Comparison of ENCODE assay signal across 1 cellular context in the genomic region with DNA sequence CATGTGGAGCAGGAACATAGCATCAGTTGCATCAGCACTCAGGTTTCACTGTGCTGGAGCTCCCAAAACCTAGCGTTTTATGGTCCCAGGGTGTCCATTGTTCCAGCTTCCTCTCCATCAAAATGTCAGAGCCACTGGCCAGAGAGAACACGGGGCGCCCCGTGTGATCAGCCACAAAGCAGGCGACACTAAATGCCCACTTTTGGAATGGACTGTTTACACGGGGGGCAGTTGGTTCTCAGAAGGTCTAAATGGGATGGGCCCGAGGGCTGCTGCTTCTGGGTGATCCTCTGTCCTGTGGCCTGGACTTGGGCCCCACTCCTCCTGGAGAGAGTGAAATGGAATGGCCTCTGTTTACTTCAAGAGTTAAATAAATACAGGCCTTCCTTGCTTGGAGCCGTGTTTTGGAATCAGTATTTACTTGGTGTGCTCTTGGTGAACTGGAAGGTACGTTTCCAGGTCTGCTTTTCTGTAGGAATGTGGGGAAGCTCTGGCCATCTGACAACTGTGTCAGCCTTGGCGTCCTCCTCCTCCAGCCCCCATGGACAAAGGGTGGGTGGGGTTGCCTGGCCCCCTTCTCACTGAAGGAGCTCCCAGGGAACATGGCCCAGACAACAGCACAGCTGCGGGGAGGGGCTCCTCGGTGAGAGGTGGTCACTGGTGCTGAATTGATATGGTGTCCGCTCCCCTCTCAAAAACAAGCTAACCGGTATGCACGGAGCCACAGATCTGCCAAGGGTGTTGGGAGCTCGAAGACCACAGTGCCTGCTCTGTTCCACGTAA.
TF ChIP-seq lines count a peak whose summit lies in the region.

No MANE protein-coding gene starts in this region.

TF ChIP-seq in HepG2, 621 proteins besides CTCF, POLR2A, EP300 and RAD21 (continued from another document and continues in another):
- no peak for TF ChIP-seq ZBTB44 (CRISPR knock-in tag; IDR thresholded peaks at IDR 0.05)
- peak; percentile 29; the same call in 1 of the 2 replicates for TF ChIP-seq SP5 (CRISPR knock-in tag; IDR thresholded peaks at IDR 0.05; ENCODE audit: borderline replicate concordance, low read depth)
- TF ChIP-seq, protein P1, sequence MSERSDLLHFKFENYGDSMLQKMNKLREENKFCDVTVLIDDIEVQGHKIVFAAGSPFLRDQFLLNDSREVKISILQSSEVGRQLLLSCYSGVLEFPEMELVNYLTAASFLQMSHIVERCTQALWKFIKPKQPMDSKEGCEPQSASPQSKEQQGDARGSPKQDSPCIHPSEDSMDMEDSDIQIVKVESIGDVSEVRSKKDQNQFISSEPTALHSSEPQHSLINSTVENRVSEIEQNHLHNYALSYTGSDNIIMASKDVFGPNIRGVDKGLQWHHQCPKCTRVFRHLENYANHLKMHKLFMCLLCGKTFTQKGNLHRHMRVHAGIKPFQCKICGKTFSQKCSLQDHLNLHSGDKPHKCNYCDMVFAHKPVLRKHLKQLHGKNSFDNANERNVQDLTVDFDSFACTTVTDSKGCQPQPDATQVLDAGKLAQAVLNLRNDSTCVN (CRISPR knock-in tag; IDR thresholded peaks at IDR 0.05; ENCODE audit: borderline replicate concordance) = 0 out of 2 replicates have a peak, but pooled peaks have one; percentile 13
- no peak for TF ChIP-seq TOPORS (CRISPR knock-in tag; IDR thresholded peaks at IDR 0.05)
- no peak for TF ChIP-seq SYNCRIP (IDR thresholded peaks at IDR 0.05; ENCODE audit: insufficient read depth, low read depth, low read length)
- TF ChIP-seq FUBP1 (CRISPR knock-in tag; IDR thresholded peaks at IDR 0.05; ENCODE audit: borderline replicate concordance) = no peak
- no peak for TF ChIP-seq ETV5 (CRISPR knock-in tag; IDR thresholded peaks at IDR 0.05; ENCODE audit: borderline replicate concordance)
- no peak for TF ChIP-seq ZNF841 (CRISPR knock-in tag; IDR thresholded peaks at IDR 0.05; ENCODE audit: borderline replicate concordance)
- TF ChIP-seq ZFP90 (CRISPR knock-in tag; IDR thresholded peaks at IDR 0.05; ENCODE audit: borderline replicate concordance) = no peak
- TF ChIP-seq ZNF256 (CRISPR knock-in tag; conservative IDR thresholded peaks at IDR 0.05) = no peak
- peak; percentile 80 for TF ChIP-seq HNF4A (CRISPR knock-in tag; IDR thresholded peaks at IDR 0.05)
- no peak for TF ChIP-seq ARID2 (CRISPR knock-in tag; IDR thresholded peaks at IDR 0.05; ENCODE audit: borderline replicate concordance)
- TF ChIP-seq ISX (CRISPR knock-in tag; conservative IDR thresholded peaks at IDR 0.05) = no peak
- TF ChIP-seq PHF5A (CRISPR knock-in tag; IDR thresholded peaks at IDR 0.05; ENCODE audit: low read depth, unreplicated experiment) = no peak
- no peak for TF ChIP-seq ZNF33A (CRISPR knock-in tag; IDR thresholded peaks at IDR 0.05; ENCODE audit: borderline replicate concordance)
- TF ChIP-seq, protein P2, sequence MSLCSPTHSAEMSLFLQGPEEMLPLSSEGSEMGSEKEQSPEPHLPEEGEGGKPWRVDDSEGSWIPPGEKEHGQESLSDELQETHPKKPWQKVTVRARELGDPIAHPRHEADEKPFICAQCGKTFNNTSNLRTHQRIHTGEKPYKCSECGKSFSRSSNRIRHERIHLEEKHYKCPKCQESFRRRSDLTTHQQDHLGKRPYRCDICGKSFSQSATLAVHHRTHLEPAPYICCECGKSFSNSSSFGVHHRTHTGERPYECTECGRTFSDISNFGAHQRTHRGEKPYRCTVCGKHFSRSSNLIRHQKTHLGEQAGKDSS (CRISPR knock-in tag; IDR thresholded peaks at IDR 0.05; ENCODE audit: borderline replicate concordance, low read depth) = no peak
- TF ChIP-seq, protein P3, sequence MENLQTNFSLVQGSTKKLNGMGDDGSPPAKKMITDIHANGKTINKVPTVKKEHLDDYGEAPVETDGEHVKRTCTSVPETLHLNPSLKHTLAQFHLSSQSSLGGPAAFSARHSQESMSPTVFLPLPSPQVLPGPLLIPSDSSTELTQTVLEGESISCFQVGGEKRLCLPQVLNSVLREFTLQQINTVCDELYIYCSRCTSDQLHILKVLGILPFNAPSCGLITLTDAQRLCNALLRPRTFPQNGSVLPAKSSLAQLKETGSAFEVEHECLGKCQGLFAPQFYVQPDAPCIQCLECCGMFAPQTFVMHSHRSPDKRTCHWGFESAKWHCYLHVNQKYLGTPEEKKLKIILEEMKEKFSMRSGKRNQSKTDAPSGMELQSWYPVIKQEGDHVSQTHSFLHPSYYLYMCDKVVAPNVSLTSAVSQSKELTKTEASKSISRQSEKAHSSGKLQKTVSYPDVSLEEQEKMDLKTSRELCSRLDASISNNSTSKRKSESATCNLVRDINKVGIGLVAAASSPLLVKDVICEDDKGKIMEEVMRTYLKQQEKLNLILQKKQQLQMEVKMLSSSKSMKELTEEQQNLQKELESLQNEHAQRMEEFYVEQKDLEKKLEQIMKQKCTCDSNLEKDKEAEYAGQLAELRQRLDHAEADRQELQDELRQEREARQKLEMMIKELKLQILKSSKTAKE (CRISPR knock-in tag; IDR thresholded peaks at IDR 0.05; ENCODE audit: borderline replicate concordance) = peak; percentile 44; the same call in 1 of the 2 replicates
- 0 out of 2 replicates have a peak, but pooled peaks have one; percentile 16 for TF ChIP-seq KDM3A (CRISPR knock-in tag; IDR thresholded peaks at IDR 0.05; ENCODE audit: low read depth)
- no peak for TF ChIP-seq SNAI1 (CRISPR knock-in tag; IDR thresholded peaks at IDR 0.05; ENCODE audit: borderline replicate concordance)
- TF ChIP-seq, protein P4, sequence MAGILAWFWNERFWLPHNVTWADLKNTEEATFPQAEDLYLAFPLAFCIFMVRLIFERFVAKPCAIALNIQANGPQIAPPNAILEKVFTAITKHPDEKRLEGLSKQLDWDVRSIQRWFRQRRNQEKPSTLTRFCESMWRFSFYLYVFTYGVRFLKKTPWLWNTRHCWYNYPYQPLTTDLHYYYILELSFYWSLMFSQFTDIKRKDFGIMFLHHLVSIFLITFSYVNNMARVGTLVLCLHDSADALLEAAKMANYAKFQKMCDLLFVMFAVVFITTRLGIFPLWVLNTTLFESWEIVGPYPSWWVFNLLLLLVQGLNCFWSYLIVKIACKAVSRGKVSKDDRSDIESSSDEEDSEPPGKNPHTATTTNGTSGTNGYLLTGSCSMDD (CRISPR knock-in tag; IDR thresholded peaks at IDR 0.05) = no peak
- no peak for TF ChIP-seq TIGD3 (CRISPR knock-in tag; IDR thresholded peaks at IDR 0.05; ENCODE audit: borderline replicate concordance)
- TF ChIP-seq GTF2F1 (IDR thresholded peaks at IDR 0.05; ENCODE audit: low read length) = no peak
- TF ChIP-seq NFKB2 (CRISPR knock-in tag; IDR thresholded peaks at IDR 0.05; ENCODE audit: borderline replicate concordance) = no peak
- TF ChIP-seq NAIF1 (CRISPR knock-in tag; IDR thresholded peaks at IDR 0.05; ENCODE audit: borderline replicate concordance) = no peak
- 0 out of 2 replicates have a peak, but pooled peaks have one; percentile 41 for TF ChIP-seq NFKBIZ (CRISPR knock-in tag; IDR thresholded peaks at IDR 0.05)
- peak; percentile 62; the same call in 1 of the 2 replicates for TF ChIP-seq HNF4G (IDR thresholded peaks at IDR 0.05; ENCODE audit: borderline replicate concordance, low read depth, low read length)
- TF ChIP-seq HNF4G (CRISPR knock-in tag; IDR thresholded peaks at IDR 0.05; ENCODE audit: borderline replicate concordance, low read depth) = peak; percentile 35; the same call in 1 of the 2 replicates
- TF ChIP-seq SRSF9 (IDR thresholded peaks at IDR 0.05; ENCODE audit: borderline replicate concordance, insufficient read depth, low read depth, low read length, poor library complexity, severe bottlenecking) = no peak
- no peak for TF ChIP-seq SALL2 (CRISPR knock-in tag; IDR thresholded peaks at IDR 0.05)
- TF ChIP-seq ZNF770 (CRISPR knock-in tag; IDR thresholded peaks at IDR 0.05) = no peak
- TF ChIP-seq ZNF468 (CRISPR knock-in tag; IDR thresholded peaks at IDR 0.05) = no peak
- TF ChIP-seq PRDM10 (CRISPR knock-in tag; IDR thresholded peaks at IDR 0.05; ENCODE audit: low read depth) = peak; percentile 97
- TF ChIP-seq, protein P5, sequence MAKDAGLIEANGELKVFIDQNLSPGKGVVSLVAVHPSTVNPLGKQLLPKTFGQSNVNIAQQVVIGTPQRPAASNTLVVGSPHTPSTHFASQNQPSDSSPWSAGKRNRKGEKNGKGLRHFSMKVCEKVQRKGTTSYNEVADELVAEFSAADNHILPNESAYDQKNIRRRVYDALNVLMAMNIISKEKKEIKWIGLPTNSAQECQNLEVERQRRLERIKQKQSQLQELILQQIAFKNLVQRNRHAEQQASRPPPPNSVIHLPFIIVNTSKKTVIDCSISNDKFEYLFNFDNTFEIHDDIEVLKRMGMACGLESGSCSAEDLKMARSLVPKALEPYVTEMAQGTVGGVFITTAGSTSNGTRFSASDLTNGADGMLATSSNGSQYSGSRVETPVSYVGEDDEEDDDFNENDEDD (CRISPR knock-in tag; IDR thresholded peaks at IDR 0.05; ENCODE audit: borderline replicate concordance) = no peak
- TF ChIP-seq ZNF282 (IDR thresholded peaks at IDR 0.05; ENCODE audit: partially characterized antibody) = no peak
- TF ChIP-seq KMT2A (CRISPR knock-in tag; IDR thresholded peaks at IDR 0.05) = no peak
- no peak for TF ChIP-seq ZNF879 (CRISPR knock-in tag; IDR thresholded peaks at IDR 0.05)
- TF ChIP-seq ZNF589 (CRISPR knock-in tag; conservative IDR thresholded peaks at IDR 0.05) = no peak
- TF ChIP-seq ZNF709 (CRISPR knock-in tag; IDR thresholded peaks at IDR 0.05) = 0 out of 2 replicates have a peak, but pooled peaks have one; percentile 3
- no peak for TF ChIP-seq GABPA (IDR thresholded peaks at IDR 0.05; ENCODE audit: low read depth, low read length)
- TF ChIP-seq GABPA (CRISPR knock-in tag; IDR thresholded peaks at IDR 0.05; ENCODE audit: low read depth) = no peak
